In genomic region chr6:16020259-16020658, GRCh38 we compare ENCODE assay signal across 35 cellular contexts.
"Had no signal": no experiment of that assay in that cellular context is flagged by ENCODE, and none has a peak within 500 bp of the region (broad histone marks: within the 10 kb centered on the region; RNA-seq: fewer than 3 reads in every experiment).

No MANE protein-coding gene starts in this region.

- H3K27me3 ChIP-seq: adrenal gland, body of pancreas, brain microvascular endothelial cell, breast epithelium, cardiac muscle cell had no signal

- H3K4me3 ChIP-seq: adrenal gland, body of pancreas, breast epithelium, cardiac muscle cell had no signal

- H3K4me1 ChIP-seq: adrenal gland, body of pancreas, breast epithelium had no signal

- H3K36me3 ChIP-seq: adrenal gland, brain microvascular endothelial cell, breast epithelium, cardiac muscle cell had no signal

- H3K27ac ChIP-seq: adrenal gland, body of pancreas, brain microvascular endothelial cell, breast epithelium, cardiac muscle cell, VCaP had no signal

- FAIRE-seq: astrocyte, TTC549 had no signal

- DNase-seq: activated B cell treated with CpG ODN at 0.5 μM for 24 hours; activated CD4-positive, alpha-beta memory T cell treated with anti-CD3 and anti-CD28 coated beads for 36 hours; activated CD4-positive, alpha-beta T cell treated with anti-CD3 and anti-CD28 coated beads for 4 hours; activated CD4-positive, alpha-beta T cell treated with anti-CD3 and anti-CD28 coated beads, Interleukin-2, amount 10 ng/mL, durations not matched to agents 24 days and 14 days; activated CD4-positive, alpha-beta T cell treated with anti-CD3 and anti-CD28 coated beads, Interleukin-2, amount 50 U/mL, for 1 hour; activated CD4-positive, alpha-beta T cell treated with anti-CD3 and anti-CD28 coated beads, Interleukin-2, amount 50 U/mL, for 4 hours; activated CD4-positive, CD25-positive, alpha-beta regulatory T cell treated with anti-CD3 and anti-CD28 coated beads, Interleukin-2, amount 50 U/mL, for 72 hours; activated CD8-positive, alpha-beta memory T cell treated with anti-CD3 and anti-CD28 coated beads, Interleukin-2, amount 50 U/mL, for 4 hours; activated CD8-positive, alpha-beta T cell treated with anti-CD3 and anti-CD28 coated beads for 36 hours; activated effector memory CD4-positive, alpha-beta T cell treated with anti-CD3 and anti-CD28 coated beads, Interleukin-2, amount 50 U/mL, for 16 hours; activated gamma-delta T cell treated with Interleukin-2 at 50 U/mL for 16 hours; activated naive CD4-positive, alpha-beta T cell; activated naive CD4-positive, alpha-beta T cell treated with anti-CD3 and anti-CD28 coated beads for 36 hours; activated naive CD4-positive, alpha-beta T cell treated with anti-CD3 and anti-CD28 coated beads, Interleukin-2, amount 50 U/mL, for 16 hours; activated naive CD8-positive, alpha-beta T cell treated with anti-CD3 and anti-CD28 coated beads for 36 hours; activated T-cell treated with anti-CD3 and anti-CD28 coated beads for 4 hours; activated T-cell treated with anti-CD3 and anti-CD28 coated beads, Interleukin-2, amount 50 U/mL, for 1 hour; activated T-cell treated with anti-CD3 and anti-CD28 coated beads, Interleukin-2, amount 50 U/mL, for 4 hours; activated T-cell treated with anti-CD3 and anti-CD28 coated beads, Interleukin-2, amount 50 U/mL, for 72 hours; adrenal gland; amniotic stem cell; aorta; body of pancreas; brain microvascular endothelial cell; caudate nucleus; cerebellar nuclear complex; T-helper 2 cell; T-helper 9 cell had no signal

- ATAC-seq: activated CD8-positive, alpha-beta T cell treated with anti-CD3 and anti-CD28 coated beads for 36 hours; activated naive CD4-positive, alpha-beta T cell treated with anti-CD3 and anti-CD28 coated beads, Interleukin-2, amount 50 U/mL, for 72 hours; activated T-cell treated with anti-CD3 and anti-CD28 coated beads, Interleukin-2, amount 50 U/mL, for 4 hours; activated T-cell treated with anti-CD3 and anti-CD28 coated beads, Interleukin-2, amount 50 U/mL, for 72 hours; activated T-helper 17 cell treated with anti-CD3 and anti-CD28 coated beads, Interleukin-2, amount 50 U/mL, for 72 hours; body of pancreas had no signal

- H3K9me3 ChIP-seq: adrenal gland, body of pancreas, breast epithelium had no signal
